Comparison of ENCODE assay signal across 15 cellular contexts in genomic region chr2:73075477-73076373, GRCh38. TPM values are rescaled to one million over a fixed set of nuclear protein-coding genes. Genes with fewer than 3 reads are reported as not detected.
DNase-seq lines count a peak whose midpoint lies in the region; ATAC-seq and TF ChIP-seq lines count a peak whose summit lies in the region.
"Had no signal": no experiment of that assay in that cellular context is flagged by ENCODE, and none has a peak within 500 bp of the region (broad histone marks: within the 10 kb centered on the region; RNA-seq: fewer than 3 reads in every experiment).

No MANE protein-coding gene starts in this region.

- DNase-seq in activated T-cell treated with anti-CD3 and anti-CD28 coated beads, Interleukin-2, amount 50 U/mL, for 24 hours: peak; percentile 22
- DNase-seq in activated T-cell treated with anti-CD3 and anti-CD28 coated beads, Interleukin-2, amount 50 U/mL, for 1 hour: no peak
- no peak for DNase-seq in mesenchymal stem cell
- peak in 41 of 49 donors; percentile 16 to 95 (median 64) for DNase-seq in substantia nigra (lab: John Stamatoyannopoulos, UW)
- DNase-seq in WTC11 (ENCODE audit: low spot score): no peak
- DNase-seq: 8988T; CD8-positive, alpha-beta memory T cell; GF-D8; pancreas; SHP77 had no signal

- no peak overlapping the region for H3K4ac ChIP-seq in mesenchymal stem cell (ENCODE audit: low read depth in 1 of 2, low read length in 2 of 2)

- 95% methylated on average over 22 of the region's 23 CpGs for WGBS in mesenchymal stem cell

- no peak overlapping the region for H3K4me3 Mint-ChIP-seq in activated T-cell treated with anti-CD3 and anti-CD28 coated beads, Interleukin-2, amount 50 U/mL, for 24 hours
- H3K4me3 Mint-ChIP-seq in WTC11: no peak overlapping the region
- H3K4me3 Mint-ChIP-seq: CD8-positive, alpha-beta memory T cell; mesothelial cell of epicardium had no signal

- POLR2A ChIA-PET in WTC11 (lab: Charles Lee): no interaction called here

- H3K27me3 Mint-ChIP-seq in activated T-cell treated with anti-CD3 and anti-CD28 coated beads, Interleukin-2, amount 50 U/mL, for 24 hours: no peaks in the 10 kb centered on the region
- H3K27me3 Mint-ChIP-seq in WTC11 (ENCODE audit: low read depth): no peaks in the 10 kb centered on the region; the same call in 1 of the 2 replicates

- no peak overlapping the region for H2AFZ ChIP-seq in mesenchymal stem cell (ENCODE audit: low read depth, low read length)

- no peak for TF ChIP-seq CTCF in WTC11 (IDR thresholded peaks at IDR 0.05)

- H2BK12ac ChIP-seq in mesenchymal stem cell (ENCODE audit: low read length in 2 of 2): no peak overlapping the region

- H2BK120ac ChIP-seq in mesenchymal stem cell (ENCODE audit: low read depth, low read length): no peak overlapping the region

- no peak overlapping the region for H2BK15ac ChIP-seq in mesenchymal stem cell (ENCODE audit: low read depth, poor library complexity, severe bottlenecking)

- H3K4me2 ChIP-seq in mesenchymal stem cell (ENCODE audit: low read length, poor library complexity, severe bottlenecking): no peak overlapping the region

- no peak overlapping the region for H3K4me3 ChIP-seq in mesenchymal stem cell (ENCODE audit: insufficient read depth in 1 of 2, low read depth in 1 of 2, low read length in 2 of 2)
- H3K4me3 ChIP-seq: pancreas, upper lobe of left lung had no signal

- no peak overlapping the region for H3K23ac ChIP-seq in mesenchymal stem cell (ENCODE audit: low read length in 2 of 2)

- H3K27ac Mint-ChIP-seq in activated T-cell treated with anti-CD3 and anti-CD28 coated beads, Interleukin-2, amount 50 U/mL, for 24 hours: no peak overlapping the region
- no peak overlapping the region for H3K27ac Mint-ChIP-seq in WTC11
- H3K27ac Mint-ChIP-seq: mesothelial cell of epicardium had no signal

- CTCF ChIA-PET in WTC11 (lab: Charles Lee): interaction anchor here (1.0 to 1.9 kb wide), 4 partner anchors 10 to 182 kb away, joined by 3 to 8 read pairs (median 3); no protein-coding TSS in a partner anchor

- H3K27ac ChIP-seq in cingulate gyrus (ENCODE audit: low read depth, low read length) (peak overlapping the region; percentile 10), mesenchymal stem cell (ENCODE audit: low read length, poor library complexity, severe bottlenecking) (no peak overlapping the region), substantia nigra (ENCODE audit: low read depth, low read length, poor library complexity, severe bottlenecking) (no peak overlapping the region)
- H3K27ac ChIP-seq: pancreas, upper lobe of left lung had no signal

- H3K36me3 Mint-ChIP-seq in activated T-cell treated with anti-CD3 and anti-CD28 coated beads, Interleukin-2, amount 50 U/mL, for 24 hours (ENCODE audit: low read depth): peaks cover 4% of the 10 kb centered on the region
- H3K36me3 Mint-ChIP-seq in WTC11: no peaks in the 10 kb centered on the region

- peaks cover 70 to 77% of the 10 kb centered on the region in 2 experiments for H3K36me3 ChIP-seq in mesenchymal stem cell (ENCODE audit: control insufficient read depth in 1 of 2, insufficient read depth in 2 of 2, low read depth in 1 of 2, low read length in 2 of 2)
- H3K36me3 ChIP-seq: pancreas had no signal

- H3K9me3 Mint-ChIP-seq in activated T-cell treated with anti-CD3 and anti-CD28 coated beads, Interleukin-2, amount 50 U/mL, for 24 hours: no peaks in the 10 kb centered on the region
- no peaks in the 10 kb centered on the region for H3K9me3 Mint-ChIP-seq in WTC11
- H3K9me3 Mint-ChIP-seq: CD8-positive, alpha-beta memory T cell; mesothelial cell of epicardium had no signal

- no peak overlapping the region for H2AK5ac ChIP-seq in mesenchymal stem cell (ENCODE audit: low read length, severe bottlenecking)

- no peak overlapping the region for H3K14ac ChIP-seq in mesenchymal stem cell (ENCODE audit: low read length in 2 of 2)

- peak overlapping the region; percentile 53 for H3K9ac ChIP-seq in mesenchymal stem cell (ENCODE audit: low read length)

- H2BK5ac ChIP-seq in mesenchymal stem cell (ENCODE audit: low read depth, low read length, poor library complexity, severe bottlenecking): no peak overlapping the region

- H3K79me1 ChIP-seq in mesenchymal stem cell (replicated peaks; ENCODE audit: low read length, poor library complexity, severe bottlenecking): peaks cover 39% of the 10 kb centered on the region

- no peak for ATAC-seq in HG02678 (IDR thresholded peaks at IDR 0.05; ENCODE audit: unreplicated experiment)
- no peak for ATAC-seq in HG02798 (IDR thresholded peaks at IDR 0.05; ENCODE audit: poor library complexity, unreplicated experiment)
- no peak for ATAC-seq in WTC11
- ATAC-seq: pancreas had no signal

- H4K91ac ChIP-seq in mesenchymal stem cell (ENCODE audit: low read length): no peak overlapping the region

- no peaks in the 10 kb centered on the region for H3K27me3 ChIP-seq in mesenchymal stem cell (ENCODE audit: control insufficient read depth in 1 of 2, insufficient read depth in 1 of 2, low read length in 2 of 2)
- H3K27me3 ChIP-seq: pancreas, upper lobe of left lung had no signal

- H4K8ac ChIP-seq in mesenchymal stem cell (ENCODE audit: low read length): no peak overlapping the region

- no peaks in the 10 kb centered on the region for H3K9me3 ChIP-seq in mesenchymal stem cell (ENCODE audit: control insufficient read depth, low read length)
- H3K9me3 ChIP-seq: pancreas, upper lobe of left lung had no signal

- peaks cover 39% of the 10 kb centered on the region for H3K4me1 ChIP-seq in mesenchymal stem cell (ENCODE audit: control insufficient read depth, insufficient read depth, low read depth, low read length)
- H3K4me1 ChIP-seq: pancreas had no signal

- no peak overlapping the region for H3K18ac ChIP-seq in mesenchymal stem cell (ENCODE audit: low read depth in 1 of 2, low read length in 2 of 2)

- H3K4me1 Mint-ChIP-seq in activated T-cell treated with anti-CD3 and anti-CD28 coated beads, Interleukin-2, amount 50 U/mL, for 24 hours (ENCODE audit: low read depth): peaks cover 8% of the 10 kb centered on the region
- H3K4me1 Mint-ChIP-seq in WTC11: peaks cover 4% of the 10 kb centered on the region

TF ChIP-seq in WTC11, 78 proteins besides CTCF, POLR2A, EP300 and RAD21 (continues in another document):
- no peak for TF ChIP-seq ZNF423 (CRISPR knock-in tag; IDR thresholded peaks at IDR 0.05)
- TF ChIP-seq PRRX2 (CRISPR knock-in tag; IDR thresholded peaks at IDR 0.05): no peak
- no peak for TF ChIP-seq ZNF425 (CRISPR knock-in tag; conservative IDR thresholded peaks at IDR 0.05)
- TF ChIP-seq PRDM15 (CRISPR knock-in tag; IDR thresholded peaks at IDR 0.05): no peak
- no peak for TF ChIP-seq KAT7 (CRISPR knock-in tag; IDR thresholded peaks at IDR 0.05; ENCODE audit: borderline replicate concordance)
- no peak for TF ChIP-seq ELF4 (CRISPR knock-in tag; IDR thresholded peaks at IDR 0.05; ENCODE audit: low read depth)
- TF ChIP-seq FOXP1 (CRISPR knock-in tag; IDR thresholded peaks at IDR 0.05; ENCODE audit: borderline replicate concordance): no peak
- TF ChIP-seq ATF3 (CRISPR knock-in tag; conservative IDR thresholded peaks at IDR 0.05): no peak

RNA-seq across cellular contexts. Expression of gene SFXN5, which starts 4.2 kb away (rescaled TPM):
- polyA plus RNA-seq in mesenchymal stem cell (2013, experiment 1 of 2): 9.9 TPM
- polyA plus RNA-seq in mesenchymal stem cell (2013, experiment 2 of 2): 9.8 TPM
- total RNA-seq in WTC11 (2021): 23.1 to 25.9 TPM (median 23.6 TPM) in 3 replicates

RNA-seq across cellular contexts. Expression of gene RAB11FIP5, which starts 37.0 kb away (rescaled TPM):
- polyA plus RNA-seq in mesenchymal stem cell (2013, experiment 1 of 2): 19.7 TPM
- polyA plus RNA-seq in mesenchymal stem cell (2013, experiment 2 of 2): 18.7 TPM
- 14.0 to 16.0 TPM (median 14.3 TPM) in 3 replicates for total RNA-seq in WTC11 (2021)

Comparison
In these comparisons a context has a peak if more than half of its experiments do, and no peak if none do; other contexts are left out.
1. DNase-seq: peak in activated T-cell treated with anti-CD3 and anti-CD28 coated beads, Interleukin-2, amount 50 U/mL, for 24 hours (single experiment) and substantia nigra (41 of 49); none in activated T-cell treated with anti-CD3 and anti-CD28 coated beads, Interleukin-2, amount 50 U/mL, for 1 hour (single experiment), mesenchymal stem cell (single experiment) and WTC11 (single experiment).